Comparison of ENCODE assay signal across 10 cellular contexts in the genomic region with DNA sequence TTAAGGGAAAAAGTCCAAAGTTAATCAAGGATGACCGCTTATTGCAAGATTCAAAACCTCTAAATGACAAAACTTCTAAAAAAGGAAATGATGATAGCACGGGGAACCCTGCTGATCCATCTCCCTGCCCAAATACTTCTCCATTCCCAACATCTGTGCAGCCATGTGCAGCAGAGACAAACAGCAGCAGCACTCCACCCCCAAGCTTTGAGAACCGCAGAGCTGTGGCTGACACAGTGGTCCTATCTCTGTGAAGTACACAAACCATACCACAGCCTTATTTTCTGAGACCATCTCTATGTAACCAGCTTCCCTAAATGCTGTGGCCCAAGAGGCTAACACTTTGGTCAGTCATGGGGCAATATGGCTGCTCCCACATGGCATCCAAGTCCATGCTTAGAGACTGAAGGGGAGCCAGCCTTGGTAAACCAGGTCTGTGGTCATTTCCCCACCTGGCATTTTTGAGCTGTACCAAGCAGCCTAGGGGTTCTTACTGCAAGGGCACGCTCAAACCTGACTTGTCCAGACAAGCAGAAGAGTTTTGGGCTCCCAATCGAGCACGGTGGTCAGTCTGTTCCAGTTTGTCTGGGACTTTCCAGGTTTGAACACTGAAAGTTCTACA. TPM values are rescaled to one million over a fixed set of nuclear protein-coding genes. Genes with fewer than 3 reads are reported as not detected.
A peak's percentile ranks its signal among the peaks of the same experiment; 100 is the strongest.
DNase-seq lines count a peak whose midpoint lies in the region; ATAC-seq and TF ChIP-seq lines count a peak whose summit lies in the region.
"Had no signal": no experiment of that assay in that cellular context is flagged by ENCODE, and none has a peak within 500 bp of the region (broad histone marks: within the 10 kb centered on the region; RNA-seq: fewer than 3 reads in every experiment).

No MANE protein-coding gene starts in this region.

- no peak overlapping the region for H3K4me2 ChIP-seq in GM23338

- H3K79me2 ChIP-seq in GM23338 (replicated peaks; ENCODE audit: insufficient read depth) = no peaks in the 10 kb centered on the region

- H3K4me1 Mint-ChIP-seq in CD8-positive, alpha-beta T cell (ENCODE audit: low read depth) = peaks cover 3% of the 10 kb centered on the region
- peaks cover 6% of the 10 kb centered on the region; the same call in 2 of the 3 replicates for H3K4me1 Mint-ChIP-seq in GM23338

- DNase-seq in CD1c-positive myeloid dendritic cell (ENCODE audit: extremely low spot score) (peak; percentile 90), HL-60 (ENCODE audit: low read depth in 1 of 2, low spot score in 1 of 2) (peak in 1 of 2 experiments; percentile 96), left cardiac atrium (no peak), tibial nerve (ENCODE audit: low spot score in 2 of 2) (no peak), GM23338 (ENCODE audit: low spot score) (no peak)
- DNase-seq in CD8-positive, alpha-beta T cell = no peak
- DNase-seq in stimulated activated CD8-positive, alpha-beta memory T cell treated with anti-CD3 and anti-CD28 coated beads, Interleukin-4, amount 100 ng/mL, for 48 hours = no peak
- DNase-seq: activated CD4-positive, alpha-beta T cell treated with anti-CD3 and anti-CD28 coated beads, Interleukin-2, amount 10 ng/mL, durations not matched to agents 7 days and 5 days; Karpas-422 had no signal

- ATAC-seq in GM21381 (IDR thresholded peaks at IDR 0.05; ENCODE audit: unreplicated experiment) = peak; percentile 57
- peak; percentile 32 to 66 for ATAC-seq in left cardiac atrium
- no peak for ATAC-seq in CD8-positive, alpha-beta T cell
- no peak for ATAC-seq in GM23338

- H3K36me3 ChIP-seq in tibial nerve = no peaks in the 10 kb centered on the region
- H3K36me3 ChIP-seq in CD8-positive, alpha-beta T cell (ENCODE audit: insufficient read depth, low read length) = no peaks in the 10 kb centered on the region
- no peaks in the 10 kb centered on the region for H3K36me3 ChIP-seq in GM23338 (ENCODE audit: insufficient read depth)

- H3K27ac ChIP-seq in HL-60 (replicated peaks) (peak overlapping the region; percentile 72), tibial nerve (no peak overlapping the region), GM23338 (ENCODE audit: low read depth) (no peak overlapping the region)
- no peak overlapping the region for H3K27ac ChIP-seq in CD8-positive, alpha-beta T cell (ENCODE audit: low read depth, low read length)

- POLR2A ChIA-PET in CD8-positive, alpha-beta T cell (lab: Charles Lee) = interaction anchor here (0.6 to 3.5 kb wide), 2 partner anchors 12 to 17 kb away, joined by 3 to 23 read pairs; a partner anchor contains a TSS

- H3K36me3 Mint-ChIP-seq in CD8-positive, alpha-beta T cell = no peaks in the 10 kb centered on the region
- H3K36me3 Mint-ChIP-seq in GM23338 (ENCODE audit: low read depth) = no peaks in the 10 kb centered on the region

- CTCF ChIA-PET in CD8-positive, alpha-beta T cell (lab: Charles Lee) = interaction anchor here (0.8 to 2.6 kb wide), 7 partner anchors 10 to 54 kb away, joined by 3 to 8 read pairs (median 4); a partner anchor contains a TSS

- H3F3A ChIP-seq in GM23338 (replicated peaks; ENCODE audit: low read depth) = no peaks in the 10 kb centered on the region

- no peaks in the 10 kb centered on the region for H3K27me3 Mint-ChIP-seq in CD8-positive, alpha-beta T cell (ENCODE audit: low read depth)
- H3K27me3 Mint-ChIP-seq in GM23338 (ENCODE audit: insufficient read depth, low read depth, poor library complexity) = no peaks in the 10 kb centered on the region
- H3K27me3 Mint-ChIP-seq: activated CD4-positive, alpha-beta T cell treated with anti-CD3 and anti-CD28 coated beads, Interleukin-2, amount 10 ng/mL, durations not matched to agents 7 days and 5 days had no signal

- no peaks in the 10 kb centered on the region for H3K27me3 ChIP-seq in HL-60 (ENCODE audit: insufficient read depth, poor library complexity, severe bottlenecking)
- no peaks in the 10 kb centered on the region for H3K27me3 ChIP-seq in tibial nerve
- no peaks in the 10 kb centered on the region for H3K27me3 ChIP-seq in CD8-positive, alpha-beta T cell (ENCODE audit: insufficient read depth, low read length)
- no peaks in the 10 kb centered on the region for H3K27me3 ChIP-seq in GM23338 (ENCODE audit: insufficient read depth)

- H3K9me3 Mint-ChIP-seq in CD8-positive, alpha-beta T cell = no peaks in the 10 kb centered on the region
- no peaks in the 10 kb centered on the region for H3K9me3 Mint-ChIP-seq in GM23338
- H3K9me3 Mint-ChIP-seq: activated CD4-positive, alpha-beta T cell treated with anti-CD3 and anti-CD28 coated beads, Interleukin-2, amount 10 ng/mL, durations not matched to agents 7 days and 5 days had no signal

- peaks cover 0 to 5% (median 0%) of the 10 kb centered on the region in 4 donors for H3K4me1 ChIP-seq in tibial nerve
- H3K4me1 ChIP-seq in CD8-positive, alpha-beta T cell (ENCODE audit: insufficient read depth, low read length) = no peaks in the 10 kb centered on the region
- H3K4me1 ChIP-seq in GM23338 (ENCODE audit: insufficient read depth) = no peaks in the 10 kb centered on the region

- H2AFZ ChIP-seq in GM23338 = no peak overlapping the region

- no peak for TF ChIP-seq CTCF in HL-60 (IDR thresholded peaks at IDR 0.05; ENCODE audit: insufficient read depth, low read length)
- no peak for TF ChIP-seq CTCF in tibial nerve (IDR thresholded peaks at IDR 0.05)
- no peak for TF ChIP-seq CTCF in CD8-positive, alpha-beta T cell (IDR thresholded peaks at IDR 0.05)
- no peak for TF ChIP-seq CTCF in GM23338 (conservative IDR thresholded peaks at IDR 0.05; ENCODE audit: low read depth in 2 of 2)

- no peaks in the 10 kb centered on the region for H3K9me3 ChIP-seq in tibial nerve
- H3K9me3 ChIP-seq in CD8-positive, alpha-beta T cell (ENCODE audit: low read length) = no peaks in the 10 kb centered on the region

- no peak for TF ChIP-seq POLR2A in tibial nerve (IDR thresholded peaks at IDR 0.05)

- TF ChIP-seq EP300 in tibial nerve (IDR thresholded peaks at IDR 0.05) = peak in 1 of 2 donors; percentile 22

- no peaks in the 10 kb centered on the region for H4K20me1 ChIP-seq in GM23338 (replicated peaks; ENCODE audit: insufficient read depth)

- H3K9me2 ChIP-seq in GM23338 (ENCODE audit: insufficient read depth) = peaks cover 3% of the 10 kb centered on the region; the same call in 1 of the 2 replicates

- H3K4me3 ChIP-seq in HL-60 (replicated peaks; ENCODE audit: insufficient read depth, low read length) (no peak overlapping the region), tibial nerve (no peak overlapping the region), GM23338 (no peak overlapping the region)
- no peak overlapping the region for H3K4me3 ChIP-seq in CD8-positive, alpha-beta T cell (ENCODE audit: low read depth, low read length)

- 76 to 88% methylated on average over 6 of the region's 6 CpGs for WGBS in tibial nerve, 2 donors

- H3K27ac Mint-ChIP-seq in CD8-positive, alpha-beta T cell = no peak overlapping the region
- no peak overlapping the region; the same call in 1 of the 2 replicates for H3K27ac Mint-ChIP-seq in GM23338

- no peak overlapping the region for H3K4me3 Mint-ChIP-seq in CD8-positive, alpha-beta T cell
- no peak overlapping the region for H3K4me3 Mint-ChIP-seq in GM23338
- H3K4me3 Mint-ChIP-seq: activated CD4-positive, alpha-beta T cell treated with anti-CD3 and anti-CD28 coated beads, Interleukin-2, amount 10 ng/mL, durations not matched to agents 7 days and 5 days had no signal

- intact Hi-C loops in left cardiac atrium (cut with DNase I) = no loop called here
- intact Hi-C loops in CD8-positive, alpha-beta T cell (cut with DNase I, micrococcal nuclease) = no loop called here

TF ChIP-seq in GM23338, 12 proteins besides CTCF, POLR2A, EP300 and RAD21:
- TF ChIP-seq NANOG (IDR thresholded peaks at IDR 0.05; ENCODE audit: borderline replicate concordance) (no peak), POLR2AphosphoS5 (IDR thresholded peaks at IDR 0.05; ENCODE audit: low read depth) (no peak), CREB1 (CRISPR knock-in tag; IDR thresholded peaks at IDR 0.05; ENCODE audit: low read depth) (no peak), ZNF331 (CRISPR knock-in tag; IDR thresholded peaks at IDR 0.05; ENCODE audit: low read depth) (no peak), JUNB (IDR thresholded peaks at IDR 0.05; ENCODE audit: unreplicated experiment) (no peak), STAT1 (IDR thresholded peaks at IDR 0.05; ENCODE audit: unreplicated experiment) (no peak)
- TF ChIP-seq, protein P1, sequence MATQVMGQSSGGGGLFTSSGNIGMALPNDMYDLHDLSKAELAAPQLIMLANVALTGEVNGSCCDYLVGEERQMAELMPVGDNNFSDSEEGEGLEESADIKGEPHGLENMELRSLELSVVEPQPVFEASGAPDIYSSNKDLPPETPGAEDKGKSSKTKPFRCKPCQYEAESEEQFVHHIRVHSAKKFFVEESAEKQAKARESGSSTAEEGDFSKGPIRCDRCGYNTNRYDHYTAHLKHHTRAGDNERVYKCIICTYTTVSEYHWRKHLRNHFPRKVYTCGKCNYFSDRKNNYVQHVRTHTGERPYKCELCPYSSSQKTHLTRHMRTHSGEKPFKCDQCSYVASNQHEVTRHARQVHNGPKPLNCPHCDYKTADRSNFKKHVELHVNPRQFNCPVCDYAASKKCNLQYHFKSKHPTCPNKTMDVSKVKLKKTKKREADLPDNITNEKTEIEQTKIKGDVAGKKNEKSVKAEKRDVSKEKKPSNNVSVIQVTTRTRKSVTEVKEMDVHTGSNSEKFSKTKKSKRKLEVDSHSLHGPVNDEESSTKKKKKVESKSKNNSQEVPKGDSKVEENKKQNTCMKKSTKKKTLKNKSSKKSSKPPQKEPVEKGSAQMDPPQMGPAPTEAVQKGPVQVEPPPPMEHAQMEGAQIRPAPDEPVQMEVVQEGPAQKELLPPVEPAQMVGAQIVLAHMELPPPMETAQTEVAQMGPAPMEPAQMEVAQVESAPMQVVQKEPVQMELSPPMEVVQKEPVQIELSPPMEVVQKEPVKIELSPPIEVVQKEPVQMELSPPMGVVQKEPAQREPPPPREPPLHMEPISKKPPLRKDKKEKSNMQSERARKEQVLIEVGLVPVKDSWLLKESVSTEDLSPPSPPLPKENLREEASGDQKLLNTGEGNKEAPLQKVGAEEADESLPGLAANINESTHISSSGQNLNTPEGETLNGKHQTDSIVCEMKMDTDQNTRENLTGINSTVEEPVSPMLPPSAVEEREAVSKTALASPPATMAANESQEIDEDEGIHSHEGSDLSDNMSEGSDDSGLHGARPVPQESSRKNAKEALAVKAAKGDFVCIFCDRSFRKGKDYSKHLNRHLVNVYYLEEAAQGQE (IDR thresholded peaks at IDR 0.05; ENCODE audit: unreplicated experiment) = no peak

RNA-seq across cellular contexts. Expression of a gene that starts 17.0 kb away (rescaled TPM):
- total RNA-seq in left cardiac atrium = 10 to 100 TPM; 68.4 to 69.0 TPM
- total RNA-seq in tibial nerve = 100 to 1,000 TPM; 112 to 164 (median 145) TPM
- 10 to 100 TPM; 81.7 to 88.7 TPM for total RNA-seq in CD8-positive, alpha-beta T cell
- total RNA-seq in GM23338 (2014; rRNA removed; shearing (Covaris generic)) = 28.0 and 35.0 TPM in 2 replicates
- 37.8 and 39.1 TPM in 2 replicates for polyA plus RNA-seq in GM23338 (2016; fragmentation: Nextera tagmentation; extraction: Ambion mirVana)

Comparison
In these comparisons a context has a peak if more than half of its experiments do, and no peak if none do; other contexts are left out.
1. ATAC-seq: peak in GM21381 (single experiment) and left cardiac atrium (2 of 2); none in CD8-positive, alpha-beta T cell (single experiment) and GM23338 (single experiment).